ENCODE assay signal across 11 cellular contexts in genomic region chr2:151472966-151473365, GRCh38.
DNase-seq lines count a peak whose midpoint lies in the region; TF ChIP-seq lines count a peak whose summit lies in the region.
"Had no signal": no experiment of that assay in that cellular context is flagged by ENCODE, and none has a peak within 500 bp of the region (broad histone marks: within the 10 kb centered on the region; RNA-seq: fewer than 3 reads in every experiment).

No MANE protein-coding gene starts in this region.

- H3K9me3 ChIP-seq in AG04450 (ENCODE audit: control insufficient read depth, insufficient read depth, low read length): no peaks in the 10 kb centered on the region

- peaks cover 6% of the 10 kb centered on the region for H3K9me3 Mint-ChIP-seq in chondrocyte (ENCODE audit: low read depth)

- H3K36me3 Mint-ChIP-seq in chondrocyte (ENCODE audit: low read depth): peaks cover 38% of the 10 kb centered on the region

- H3K27me3 ChIP-seq in AG04450 (ENCODE audit: control insufficient read depth, insufficient read depth, low read length): no peaks in the 10 kb centered on the region
- H3K27me3 ChIP-seq: BLaER1 treated with 17β-estradiol and CSF1 and Interleukin-3, amounts not matched to agents 10 nM and 100 nM had no signal

- H3K27ac ChIP-seq in AG04450 (ENCODE audit: low read depth, low read length): no peak overlapping the region
- H3K27ac ChIP-seq: HL-60 had no signal

- H3K4me3 ChIP-seq in AG04450 (ENCODE audit: low read depth, low read length): no peak overlapping the region
- H3K4me3 ChIP-seq: BLaER1 treated with 17β-estradiol and CSF1 and Interleukin-3, amounts not matched to agents 10 nM and 100 nM had no signal

- TF ChIP-seq CTCF in AG04450 (IDR thresholded peaks at IDR 0.05; ENCODE audit: low read depth, low read length): no peak
- TF ChIP-seq CTCF in chondrocyte (IDR thresholded peaks at IDR 0.05): no peak

- no peak overlapping the region for H3K4me3 Mint-ChIP-seq in chondrocyte (ENCODE audit: unreplicated experiment)
- H3K4me3 Mint-ChIP-seq: CD4-positive, CD25-positive, alpha-beta regulatory T cell had no signal

- POLR2A ChIA-PET in AG04450 (lab: Yijun Ruan, JAX): no interaction called here

- H3K27ac Mint-ChIP-seq in chondrocyte (ENCODE audit: unreplicated experiment): no peak overlapping the region
- H3K27ac Mint-ChIP-seq: CD4-positive, CD25-positive, alpha-beta regulatory T cell had no signal

- no peaks in the 10 kb centered on the region for H3K4me1 Mint-ChIP-seq in chondrocyte (ENCODE audit: low read depth)

- CTCF ChIA-PET in AG04450 (lab: Charles Lee): interaction anchor here (0.8 kb wide), 1 partner anchor 35 kb away, joined by 3 read pairs; no protein-coding TSS in a partner anchor

- H3K27me3 Mint-ChIP-seq in chondrocyte (ENCODE audit: low read depth): no peaks in the 10 kb centered on the region
- H3K27me3 Mint-ChIP-seq: CD4-positive, CD25-positive, alpha-beta regulatory T cell had no signal

- DNase-seq in AG04450 (ENCODE audit: low read depth, low spot score): peak; percentile 8
- peak; percentile 6 for DNase-seq in OCI-M1 (lab: John Stamatoyannopoulos, UW)
- peak; percentile 29 for DNase-seq in fibroblast of peridontal ligament (ENCODE audit: extremely low read depth)
- no peak for DNase-seq in stimulated activated CD4-positive, alpha-beta T cell treated with anti-CD3 and anti-CD28 coated beads, Interleukin-4, amount 100 ng/mL, for 1 hour
- DNase-seq in NCI-H82 treated with DMSO at 0.1 percent for 48 hours (lab: John Stamatoyannopoulos, UW; ENCODE audit: unreplicated experiment): no peak
- DNase-seq in chondrocyte (ENCODE audit: low spot score): no peak
- DNase-seq: CD4-positive, CD25-positive, alpha-beta regulatory T cell; DMS53; GF-D8 had no signal

Comparison
In these comparisons a context has a peak if more than half of its experiments do, and no peak if none do; other contexts are left out.
1. DNase-seq: peak in AG04450 (single experiment), OCI-M1 (single experiment) and fibroblast of peridontal ligament (single experiment); none in stimulated activated CD4-positive, alpha-beta T cell treated with anti-CD3 and anti-CD28 coated beads, Interleukin-4, amount 100 ng/mL, for 1 hour (single experiment), NCI-H82 treated with DMSO at 0.1 percent for 48 hours (single experiment) and chondrocyte (single experiment).